8 cellular contexts compared by ENCODE assay signal in genomic region chr2:43312751-43313641, GRCh38.
DNase-seq lines count a peak whose midpoint lies in the region; ATAC-seq and TF ChIP-seq lines count a peak whose summit lies in the region.

No MANE protein-coding gene starts in this region.

- H3K9me3 Mint-ChIP-seq in natural killer cell, result no peaks in the 10 kb centered on the region
- H3K9me3 Mint-ChIP-seq in activated CD8-positive, alpha-beta memory T cell treated with anti-CD3 and anti-CD28 coated beads, Interleukin-2, amount 10 ng/mL, durations not matched to agents 7 days and 5 days (ENCODE audit: low read depth), result peaks cover 2% of the 10 kb centered on the region

- H3K27ac ChIP-seq in RWPE1, result peak overlapping the region; percentile 25; the same call in 1 of the 2 replicates

- intact Hi-C loops in Right ventricle myocardium superior (cut with DNase I), result no loop called here
- intact Hi-C loops in natural killer cell (cut with micrococcal nuclease), result no loop called here

- no peak overlapping the region for H3K4me3 Mint-ChIP-seq in natural killer cell
- no peak overlapping the region for H3K4me3 Mint-ChIP-seq in activated CD8-positive, alpha-beta memory T cell treated with anti-CD3 and anti-CD28 coated beads, Interleukin-2, amount 10 ng/mL, durations not matched to agents 7 days and 5 days

- peak; percentile 46 for ATAC-seq in Right ventricle myocardium superior (ENCODE audit: poor library complexity)
- no peak for ATAC-seq in natural killer cell
- ATAC-seq in HG03108 (IDR thresholded peaks at IDR 0.05; ENCODE audit: unreplicated experiment), result no peak
- no peak for ATAC-seq in activated CD8-positive, alpha-beta memory T cell treated with anti-CD3 and anti-CD28 coated beads, Interleukin-2, amount 10 ng/mL, durations not matched to agents 7 days and 5 days

- CTCF ChIA-PET in RWPE1 (lab: Yijun Ruan, JAX), result interaction anchor here (0.6 kb wide), 1 partner anchor 207 kb away, joined by 3 read pairs; no protein-coding TSS in a partner anchor
- CTCF ChIA-PET in activated CD8-positive, alpha-beta memory T cell treated with anti-CD3 and anti-CD28 coated beads, Interleukin-2, amount 10 ng/mL, durations not matched to agents 7 days and 5 days (lab: Charles Lee), result interaction anchor here (0.5 to 0.6 kb wide), 2 partner anchors 97 to 888 kb away, joined by 3 to 4 read pairs; no protein-coding TSS in a partner anchor

- H3K27ac Mint-ChIP-seq in natural killer cell, result no peak overlapping the region
- no peak overlapping the region for H3K27ac Mint-ChIP-seq in activated CD8-positive, alpha-beta memory T cell treated with anti-CD3 and anti-CD28 coated beads, Interleukin-2, amount 10 ng/mL, durations not matched to agents 7 days and 5 days

- no peak for TF ChIP-seq CTCF in RWPE1 (conservative IDR thresholded peaks at IDR 0.05; ENCODE audit: low read depth)
- TF ChIP-seq CTCF in natural killer cell (IDR thresholded peaks at IDR 0.05), result no peak

- DNase-seq in GM03348 (ENCODE audit: low spot score), result peak; percentile 67
- DNase-seq in RWPE1 (ENCODE audit: low spot score), result no peak
- DNase-seq in Right ventricle myocardium superior, result no peak
- peak; percentile 66 for DNase-seq in smooth muscle cell of the brain vasculature (ENCODE audit: low read depth, low spot score)
- no peak for DNase-seq in natural killer cell
- DNase-seq in activated CD8-positive, alpha-beta memory T cell treated with anti-CD3 and anti-CD28 coated beads, Interleukin-2, amount 10 ng/mL, durations not matched to agents 7 days and 5 days, result no peak
- no peak for DNase-seq in stimulated activated CD4-positive, alpha-beta T cell treated with anti-CD3 and anti-CD28 coated beads, Interleukin-2, amount 100 ng/mL, for 24 hours

- H3K27me3 Mint-ChIP-seq in natural killer cell (ENCODE audit: low read depth in 2 of 2), result no peaks in the 10 kb centered on the region
- H3K27me3 Mint-ChIP-seq in activated CD8-positive, alpha-beta memory T cell treated with anti-CD3 and anti-CD28 coated beads, Interleukin-2, amount 10 ng/mL, durations not matched to agents 7 days and 5 days, result no peaks in the 10 kb centered on the region

- POLR2A ChIA-PET in RWPE1 (lab: Yijun Ruan, JAX; ENCODE audit: low non-redundant PET), result no interaction called here

- no peaks in the 10 kb centered on the region for H3K36me3 Mint-ChIP-seq in natural killer cell
- peaks cover 21% of the 10 kb centered on the region for H3K36me3 Mint-ChIP-seq in activated CD8-positive, alpha-beta memory T cell treated with anti-CD3 and anti-CD28 coated beads, Interleukin-2, amount 10 ng/mL, durations not matched to agents 7 days and 5 days

- peaks cover 5 to 6% of the 10 kb centered on the region in 2 donors for H3K4me1 Mint-ChIP-seq in natural killer cell
- H3K4me1 Mint-ChIP-seq in activated CD8-positive, alpha-beta memory T cell treated with anti-CD3 and anti-CD28 coated beads, Interleukin-2, amount 10 ng/mL, durations not matched to agents 7 days and 5 days, result peaks cover 17% of the 10 kb centered on the region

Comparison
In these comparisons a context has a peak if more than half of its experiments do, and no peak if none do; other contexts are left out.
1. DNase-seq: peak in GM03348 (single experiment) and smooth muscle cell of the brain vasculature (single experiment); none in RWPE1 (single experiment), Right ventricle myocardium superior (single experiment), natural killer cell (single experiment), activated CD8-positive, alpha-beta memory T cell treated with anti-CD3 and anti-CD28 coated beads, Interleukin-2, amount 10 ng/mL, durations not matched to agents 7 days and 5 days (single experiment) and stimulated activated CD4-positive, alpha-beta T cell treated with anti-CD3 and anti-CD28 coated beads, Interleukin-2, amount 100 ng/mL, for 24 hours (0 of 2).